Comparison of ENCODE assay signal across 19 cellular contexts in the genomic region with DNA sequence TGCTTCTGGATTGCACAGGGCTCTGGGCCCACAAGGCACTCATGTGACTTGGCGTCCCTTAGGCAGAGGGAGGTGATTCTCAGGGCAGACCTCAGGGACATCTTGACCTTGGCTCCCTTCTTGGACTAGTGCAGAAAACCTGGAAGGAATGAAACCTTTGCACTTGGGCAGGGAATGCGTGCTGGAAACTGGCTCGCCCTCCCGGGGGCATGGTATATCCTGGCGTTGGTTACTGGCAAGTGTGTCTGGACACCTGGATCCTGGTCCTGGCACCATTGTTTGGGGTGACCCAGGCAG.
DNase-seq lines count a peak whose midpoint lies in the region; ATAC-seq, FAIRE-seq and TF ChIP-seq lines count a peak whose summit lies in the region.
"Had no signal": no experiment of that assay in that cellular context is flagged by ENCODE, and none has a peak within 500 bp of the region (broad histone marks: within the 10 kb centered on the region; RNA-seq: fewer than 3 reads in every experiment).

No MANE protein-coding gene starts in this region.

- H3K27me3 Mint-ChIP-seq in activated T-cell treated with anti-CD3 and anti-CD28 coated beads, Interleukin-2, amount 50 U/mL, for 24 hours, result no peaks in the 10 kb centered on the region
- no peaks in the 10 kb centered on the region for H3K27me3 Mint-ChIP-seq in activated T-cell treated with anti-CD3 and anti-CD28 coated beads, Interleukin-2, amount 50 U/mL, for 72 hours (ENCODE audit: low read depth)

- H2BK120ac ChIP-seq in H1 (replicated peaks; ENCODE audit: low read depth, low read length), result no peak overlapping the region

- no peak overlapping the region for H3K4me2 ChIP-seq in H1 (ENCODE audit: insufficient read depth in 1 of 2, low read depth in 2 of 2, low read length in 2 of 2)

- H2AFZ ChIP-seq in H1 (ENCODE audit: low read length), result no peak overlapping the region

- H2AK5ac ChIP-seq in H1 (ENCODE audit: low read depth, low read length), result no peak overlapping the region

- H3K27me3 ChIP-seq in H1 (replicated peaks in 1 of 4; ENCODE audit: control insufficient read depth in 3 of 4, extremely low read depth in 1 of 4, insufficient read depth in 3 of 4, low read length in 3 of 4), result no peaks in the 10 kb centered on the region
- no peaks in the 10 kb centered on the region for H3K27me3 ChIP-seq in pancreas
- H3K27me3 ChIP-seq in testis, result no peaks in the 10 kb centered on the region
- H3K27me3 ChIP-seq: MG63 had no signal

- H3K9ac ChIP-seq in H1 (replicated peaks in 1 of 4; ENCODE audit: extremely low read depth in 1 of 4, low read depth in 3 of 4, low read length in 3 of 4), result no peak overlapping the region

- H2BK12ac ChIP-seq in H1 (ENCODE audit: low read depth, low read length), result 0 out of 2 replicates have a peak overlapping the region, but pooled peaks have one; percentile 17

- H3K27ac ChIP-seq in H1 (ENCODE audit: low read depth, low read length) (no peak overlapping the region), pancreas (peak overlapping the region in 2 of 4 donors; percentile 13 to 44), testis (peak overlapping the region in 1 of 2 donors; percentile 24), substantia nigra (ENCODE audit: low read depth, low read length, poor library complexity, severe bottlenecking) (no peak overlapping the region)
- H3K27ac ChIP-seq: C4-2B had no signal

- no peak overlapping the region for H3K4me3 Mint-ChIP-seq in activated T-cell treated with anti-CD3 and anti-CD28 coated beads, Interleukin-2, amount 50 U/mL, for 24 hours
- H3K4me3 Mint-ChIP-seq in activated T-cell treated with anti-CD3 and anti-CD28 coated beads, Interleukin-2, amount 50 U/mL, for 72 hours, result no peak overlapping the region

- peaks cover 0 to 5% (median 2%) of the 10 kb centered on the region in 4 experiments; a peak in 2 of 7 replicates for H3K4me1 ChIP-seq in H1 (replicated peaks in 1 of 4; ENCODE audit: control insufficient read depth in 3 of 4, insufficient read depth in 4 of 4, low read length in 3 of 4)
- peaks cover 18 to 52% (median 24%) of the 10 kb centered on the region in 3 donors for H3K4me1 ChIP-seq in pancreas
- peaks cover 19% of the 10 kb centered on the region for H3K4me1 ChIP-seq in testis

- no peak for ATAC-seq in activated T-cell treated with anti-CD3 and anti-CD28 coated beads, Interleukin-2, amount 50 U/mL, for 72 hours (replicated peaks in 1 of 2)
- ATAC-seq in pancreas, result peak; percentile 21 to 59 (median 39)
- ATAC-seq: GM12878, HepG2, Panc1 had no signal

- H3K9me3 ChIP-seq in H1 (ENCODE audit: insufficient read depth in 2 of 2, low read depth in 1 of 2, low read length in 1 of 2) (no peaks in the 10 kb centered on the region), pancreas (no peaks in the 10 kb centered on the region), testis (no peaks in the 10 kb centered on the region)
- H3K9me3 ChIP-seq: MG63 had no signal

- H3K14ac ChIP-seq in H1 (ENCODE audit: insufficient read length), result no peak overlapping the region

- H2BK20ac ChIP-seq in H1 (ENCODE audit: low read length), result no peak overlapping the region

- peak overlapping the region; percentile 50 for H3K27ac Mint-ChIP-seq in activated T-cell treated with anti-CD3 and anti-CD28 coated beads, Interleukin-2, amount 50 U/mL, for 24 hours
- H3K27ac Mint-ChIP-seq in activated T-cell treated with anti-CD3 and anti-CD28 coated beads, Interleukin-2, amount 50 U/mL, for 72 hours, result no peak overlapping the region

- H3K56ac ChIP-seq in H1 (replicated peaks; ENCODE audit: insufficient read length, low read depth, low read length), result no peak overlapping the region

- 82% methylated on average over 5 of the region's 5 CpGs; no CpG with 5 or more reads in 1 of the 2 experiments for WGBS in H1 (ENCODE audit: extremely low coverage in 1 of 2, insufficient coverage in 1 of 2, insufficient read length in 1 of 2, insufficient replicate concordance in 2 of 2, low coverage in 1 of 2, low lambda C conversion rate in 2 of 2, missing lambda C conversion rate in 1 of 2), 2 experiments
- WGBS in pancreas, 2 donors, result 46 to 59% methylated on average over 5 of the region's 5 CpGs
- WGBS in testis, 2 donors, result 58 to 73% methylated on average over 5 of the region's 5 CpGs

- H3K36me3 Mint-ChIP-seq in activated T-cell treated with anti-CD3 and anti-CD28 coated beads, Interleukin-2, amount 50 U/mL, for 24 hours (ENCODE audit: low read depth), result peaks cover 67% of the 10 kb centered on the region
- H3K36me3 Mint-ChIP-seq in activated T-cell treated with anti-CD3 and anti-CD28 coated beads, Interleukin-2, amount 50 U/mL, for 72 hours (ENCODE audit: insufficient read depth in 2 of 2), result peaks cover 6 to 21% of the 10 kb centered on the region in 2 donors

- H3K23ac ChIP-seq in H1 (ENCODE audit: insufficient read length), result no peak overlapping the region

- peaks cover 82% of the 10 kb centered on the region for H3K4me1 Mint-ChIP-seq in activated T-cell treated with anti-CD3 and anti-CD28 coated beads, Interleukin-2, amount 50 U/mL, for 24 hours (ENCODE audit: low read depth)
- peaks cover 88% of the 10 kb centered on the region for H3K4me1 Mint-ChIP-seq in activated T-cell treated with anti-CD3 and anti-CD28 coated beads, Interleukin-2, amount 50 U/mL, for 72 hours (ENCODE audit: low read depth)

- H4K5ac ChIP-seq in H1 (ENCODE audit: insufficient read length, low read depth, low read length), result no peak overlapping the region

- TF ChIP-seq CTCF in H1 (IDR thresholded peaks at IDR 0.05; ENCODE audit: control extremely low read depth in 1 of 3, insufficient read depth in 1 of 3, low read depth in 1 of 3, low read length in 3 of 3), result no peak
- TF ChIP-seq CTCF in pancreas (IDR thresholded peaks at IDR 0.05), result no peak
- no peak for TF ChIP-seq CTCF in testis (IDR thresholded peaks at IDR 0.05)

- H3K9me3 Mint-ChIP-seq in activated T-cell treated with anti-CD3 and anti-CD28 coated beads, Interleukin-2, amount 50 U/mL, for 24 hours, result no peaks in the 10 kb centered on the region
- peaks cover 0 to 2% of the 10 kb centered on the region in 2 donors for H3K9me3 Mint-ChIP-seq in activated T-cell treated with anti-CD3 and anti-CD28 coated beads, Interleukin-2, amount 50 U/mL, for 72 hours

- peaks cover 0 to 10% of the 10 kb centered on the region in 2 experiments; a peak in 1 of 4 replicates for H3K79me2 ChIP-seq in H1 (ENCODE audit: control insufficient read depth in 1 of 2, insufficient read depth in 2 of 2, low read length in 2 of 2)

- H4K91ac ChIP-seq in H1 (replicated peaks; ENCODE audit: insufficient read length, low read length), result no peak overlapping the region

- no peak overlapping the region for H4K8ac ChIP-seq in H1 (ENCODE audit: extremely low read depth, insufficient read depth, low read length)

- no peaks in the 10 kb centered on the region; the same call in 1 of the 2 replicates for H3K23me2 ChIP-seq in H1 (ENCODE audit: low read depth, low read length)

- H3K4ac ChIP-seq in H1 (replicated peaks; ENCODE audit: insufficient read length, low read depth, low read length), result no peak overlapping the region

- H3K4me3 ChIP-seq in H1 (ENCODE audit: extremely low read depth in 1 of 4, insufficient read depth in 2 of 4, low read depth in 3 of 4, low read length in 4 of 4) (no peak overlapping the region), pancreas (no peak overlapping the region), testis (no peak overlapping the region)
- H3K4me3 ChIP-seq: GM12878, MG63 had no signal

- no peak for TF ChIP-seq POLR2A in H1 (IDR thresholded peaks at IDR 0.05; ENCODE audit: control extremely low read depth in 1 of 2, low read depth in 2 of 2, low read length in 2 of 2)
- TF ChIP-seq POLR2A in testis (IDR thresholded peaks at IDR 0.05), result no peak

- no peak for DNase-seq in activated T-cell treated with anti-CD3 and anti-CD28 coated beads, Interleukin-2, amount 50 U/mL, for 24 hours
- DNase-seq in activated T-cell treated with anti-CD3 and anti-CD28 coated beads, Interleukin-2, amount 50 U/mL, for 72 hours, result no peak
- DNase-seq in H1 (ENCODE audit: low read depth in 1 of 2, low spot score in 2 of 2), result no peak
- peak in 2 of 6 donors; percentile 39 to 46 for DNase-seq in pancreas
- DNase-seq in testis, result peak; percentile 37
- DNase-seq in NCI-H446 (lab: John Stamatoyannopoulos, UW), result no peak
- DNase-seq in substantia nigra (lab: John Stamatoyannopoulos, UW), result no peak
- DNase-seq in retina, result no peak
- DNase-seq: 8988T, GDM1, MG63, NCI-H1092 treated with DMSO at 0.1 percent for 48 hours, NCI-H2081 treated with DMSO at 0.1 percent for 48 hours, NCI-H510A treated with DMSO at 0.1 percent for 48 hours, SHP77 had no signal

- FAIRE-seq in H1 (lab: Jason Lieb, UNC) (no peak), pancreas (lab: Jason Lieb, UNC) (no peak)
- FAIRE-seq: GM12878, HepG2 had no signal

- H2BK5ac ChIP-seq in H1 (ENCODE audit: low read depth, low read length), result no peak overlapping the region

- CTCF ChIA-PET in H1 (lab: Charles Lee; ENCODE audit: partially characterized antibody), result interaction anchor here (0.9 to 3.5 kb wide), 15 partner anchors 8 to 159 kb away, joined by 3 to 39 read pairs (median 4); a partner anchor contains a TSS

- no peak overlapping the region for H2BK15ac ChIP-seq in H1 (ENCODE audit: low read length)

- no peak for TF ChIP-seq EP300 in H1 (IDR thresholded peaks at IDR 0.05; ENCODE audit: borderline replicate concordance in 1 of 2, low read depth in 2 of 2, low read length in 2 of 2)

- peaks cover 4% of the 10 kb centered on the region; the same call in 1 of the 2 replicates for H3K79me1 ChIP-seq in H1 (ENCODE audit: low read depth, low read length)

- intact Hi-C loops in pancreas (cut with DNase I) (loop anchor here in 1 of 3 donors (10.0 kb wide), 1 partner anchor 53 kb away; no protein-coding TSS in a partner anchor), testis (cut with DNase I; ENCODE audit: low total_unique reads) (no loop called here)

- H3K18ac ChIP-seq in H1 (ENCODE audit: extremely low read depth, low read length), result no peak overlapping the region

- H3K36me3 ChIP-seq in H1 (ENCODE audit: control insufficient read depth in 2 of 4, insufficient read depth in 4 of 4, low read length in 3 of 4) (no peaks in the 10 kb centered on the region), pancreas (no peaks in the 10 kb centered on the region), testis (ENCODE audit: low read depth, missing control alignments) (no peaks in the 10 kb centered on the region)
- H3K36me3 ChIP-seq: MG63 had no signal

- POLR2A ChIA-PET in H1 (lab: Charles Lee; ENCODE audit: partially characterized antibody), result no interaction called here

- TF ChIP-seq RAD21 in H1 (IDR thresholded peaks at IDR 0.05 in 1 of 2, conservative IDR thresholded peaks at IDR 0.05 in 1 of 2; ENCODE audit: low read depth in 2 of 2, low read length in 2 of 2), result no peak

- H4K20me1 ChIP-seq in H1 (replicated peaks in 1 of 2; ENCODE audit: control insufficient read depth in 1 of 2, insufficient read depth in 2 of 2, low read length in 2 of 2), result peaks cover 0 to 2% of the 10 kb centered on the region in 2 experiments

TF ChIP-seq in H1, 55 proteins besides CTCF, POLR2A, EP300 and RAD21 (continues in another document):
- TF ChIP-seq EZH2 (IDR thresholded peaks at IDR 0.05; ENCODE audit: low read depth, low read length, severe bottlenecking) (no peak), PHF8 (conservative IDR thresholded peaks at IDR 0.05; ENCODE audit: low read depth, low read length) (no peak), RNF2 (IDR thresholded peaks at IDR 0.05; ENCODE audit: borderline replicate concordance, low read depth, low read length, missing control alignments, poor library complexity, severe bottlenecking) (no peak)

Comparison
In these comparisons a context has a peak if more than half of its experiments do, and no peak if none do; other contexts are left out.
1. ATAC-seq: peak in pancreas (4 of 4); none in activated T-cell treated with anti-CD3 and anti-CD28 coated beads, Interleukin-2, amount 50 U/mL, for 72 hours (0 of 2).